14 cellular contexts compared by ENCODE assay signal in genomic region chr5:92944903-92945629, GRCh38.
DNase-seq lines count a peak whose midpoint lies in the region; ATAC-seq, FAIRE-seq and TF ChIP-seq lines count a peak whose summit lies in the region.
"Had no signal": no experiment of that assay in that cellular context is flagged by ENCODE, and none has a peak within 500 bp of the region (broad histone marks: within the 10 kb centered on the region; RNA-seq: fewer than 3 reads in every experiment).

No MANE protein-coding gene starts in this region.

- H3K4me3 Mint-ChIP-seq in brain: peak overlapping the region in 1 of 5 experiments; percentile 11
- H3K4me3 Mint-ChIP-seq: activated CD8-positive, alpha-beta memory T cell treated with anti-CD3 and anti-CD28 coated beads, Interleukin-2, amount 10 ng/mL, durations not matched to agents 7 days and 5 days; naive B cell had no signal

- no peaks in the 10 kb centered on the region for H3K79me2 ChIP-seq in HepG2 (ENCODE audit: insufficient read depth, low read length)

- H3K4me1 ChIP-seq in right cardiac atrium (ENCODE audit: control insufficient read depth, insufficient read depth, low read length): no peaks in the 10 kb centered on the region
- no peaks in the 10 kb centered on the region for H3K4me1 ChIP-seq in right atrium auricular region
- peaks cover 70% of the 10 kb centered on the region for H3K4me1 ChIP-seq in HepG2 (ENCODE audit: insufficient read depth, low read length)
- H3K4me1 ChIP-seq: BLaER1 treated with 17β-estradiol and CSF1 and Interleukin-3, amounts not matched to agents 10 nM and 100 nM; transverse colon had no signal

- in situ Hi-C loops in HepG2 (cut with HindIII; ENCODE audit: extremely low pct_ligation_motif_present, low pct_unique_long_range_greater_than_20kb): loop anchor here (10.0 kb wide), 1 partner anchor 300 kb away; no protein-coding TSS in a partner anchor

- no peaks in the 10 kb centered on the region for H4K20me1 ChIP-seq in HepG2 (ENCODE audit: insufficient read depth, low read length)
- H4K20me1 ChIP-seq: BLaER1 treated with 17β-estradiol and CSF1 and Interleukin-3, amounts not matched to agents 10 nM and 100 nM had no signal

- WGBS in right cardiac atrium: 35% methylated on average over 3 of the region's 3 CpGs
- WGBS in HepG2 (ENCODE audit: low lambda C conversion rate): 0% methylated on average over 3 of the region's 3 CpGs

- TF ChIP-seq EP300 in HepG2 (IDR thresholded peaks at IDR 0.05; ENCODE audit: low read depth in 2 of 2, low read length in 2 of 2) (peak in 1 of 2 experiments; percentile 100; a peak in 2 of 4 replicates), HepG2 (CRISPR knock-in tag; IDR thresholded peaks at IDR 0.05; ENCODE audit: borderline replicate concordance) (peak; percentile 94)

- 0 out of 4 replicates have a peak, but pooled peaks of 1 of the 2 experiments have one; percentile 18 for TF ChIP-seq POLR2A in HepG2 (IDR thresholded peaks at IDR 0.05; ENCODE audit: insufficient read depth in 1 of 2, low read depth in 2 of 2, low read length in 2 of 2)

- H3K36me3 ChIP-seq in right atrium auricular region: no peaks in the 10 kb centered on the region
- no peaks in the 10 kb centered on the region for H3K36me3 ChIP-seq in HepG2 (replicated peaks in 1 of 2; ENCODE audit: control insufficient read depth in 1 of 2, insufficient read depth in 2 of 2, low read length in 2 of 2)
- H3K36me3 ChIP-seq: BLaER1 treated with 17β-estradiol and CSF1 and Interleukin-3, amounts not matched to agents 10 nM and 100 nM; transverse colon had no signal

- H3K36me3 Mint-ChIP-seq in brain: no peaks in the 10 kb centered on the region
- H3K36me3 Mint-ChIP-seq: activated CD8-positive, alpha-beta memory T cell treated with anti-CD3 and anti-CD28 coated beads, Interleukin-2, amount 10 ng/mL, durations not matched to agents 7 days and 5 days; naive B cell had no signal

- H3K4me2 ChIP-seq in HepG2 (ENCODE audit: low read depth, low read length): peak overlapping the region; percentile 36
- H3K4me2 ChIP-seq: BLaER1 treated with 17β-estradiol and CSF1 and Interleukin-3, amounts not matched to agents 10 nM and 100 nM had no signal

- POLR2A ChIA-PET in HepG2 (lab: Yijun Ruan, JAX): interaction anchor here (0.7 to 2.9 kb wide), 16 partner anchors 9 to 638 kb away, joined by 3 to 34 read pairs (median 4); partner anchors contain the start of gene NR2F1

- no peak for DNase-seq in right cardiac atrium
- DNase-seq in right atrium auricular region (ENCODE audit: low spot score): no peak
- peak; percentile 83 for DNase-seq in HepG2 (ENCODE audit: low spot score)
- DNase-seq in stimulated activated CD4-positive, alpha-beta T cell treated with anti-CD3 and anti-CD28 coated beads, Interleukin-2, amount 100 ng/mL, for 48 hours: no peak
- DNase-seq: activated CD8-positive, alpha-beta memory T cell treated with anti-CD3 and anti-CD28 coated beads, Interleukin-2, amount 10 ng/mL, durations not matched to agents 7 days and 5 days; MV-4-11; naive B cell; NCI-H774; transverse colon had no signal

- BruUV-seq in HepG2 (replicated peaks; lab: Mats Ljungman, UMichigan): TSS peak; percentile 95

- H3K4me3 ChIP-seq in right cardiac atrium (ENCODE audit: low read length): peak overlapping the region; percentile 15
- no peak overlapping the region for H3K4me3 ChIP-seq in right atrium auricular region
- peak overlapping the region in 1 of 3 experiments; percentile 1; a peak in 1 of 6 replicates for H3K4me3 ChIP-seq in HepG2 (replicated peaks in 1 of 3; ENCODE audit: insufficient read depth in 1 of 3, low read depth in 2 of 3, low read length in 3 of 3)
- H3K4me3 ChIP-seq: BLaER1 treated with 17β-estradiol and CSF1 and Interleukin-3, amounts not matched to agents 10 nM and 100 nM; transverse colon had no signal

- CTCF ChIA-PET in HepG2 (lab: Yijun Ruan, JAX; ENCODE audit: low intra/inter-chr PET ratio, low total read pairs): no interaction called here

- peaks cover 7% of the 10 kb centered on the region for H3K27me3 Mint-ChIP-seq in brain
- H3K27me3 Mint-ChIP-seq: activated CD8-positive, alpha-beta memory T cell treated with anti-CD3 and anti-CD28 coated beads, Interleukin-2, amount 10 ng/mL, durations not matched to agents 7 days and 5 days; naive B cell had no signal

- no peaks in the 10 kb centered on the region for H3K27me3 ChIP-seq in right cardiac atrium (ENCODE audit: control insufficient read depth, insufficient read depth)
- no peaks in the 10 kb centered on the region for H3K27me3 ChIP-seq in right atrium auricular region
- H3K27me3 ChIP-seq in HepG2 (ENCODE audit: control insufficient read depth in 1 of 2, insufficient read depth in 2 of 2, low read length in 2 of 2): no peaks in the 10 kb centered on the region
- H3K27me3 ChIP-seq: BLaER1 treated with 17β-estradiol and CSF1 and Interleukin-3, amounts not matched to agents 10 nM and 100 nM; transverse colon had no signal

- peaks cover 21 to 34% (median 25%) of the 10 kb centered on the region in 5 experiments for H3K9me3 Mint-ChIP-seq in brain

- TF ChIP-seq CTCF in right atrium auricular region (IDR thresholded peaks at IDR 0.05): no peak
- no peak for TF ChIP-seq CTCF in brain (conservative IDR thresholded peaks at IDR 0.05)
- no peak for TF ChIP-seq CTCF in HepG2 (CRISPR knock-in tag; IDR thresholded peaks at IDR 0.05)

- peak overlapping the region; percentile 73 for H3K9ac ChIP-seq in HepG2 (ENCODE audit: insufficient read depth, low read depth, low read length)
- H3K9ac ChIP-seq: BLaER1 treated with 17β-estradiol and CSF1 and Interleukin-3, amounts not matched to agents 10 nM and 100 nM had no signal

- intact Hi-C loops in right cardiac atrium (cut with DNase I): no loop called here
- intact Hi-C loops in HepG2 (cut with micrococcal nuclease; ENCODE audit: unreplicated experiment): loop anchor here (1.0 to 10.0 kb wide), 6 partner anchors 18 to 300 kb away; no protein-coding TSS in a partner anchor

- H3K9me3 ChIP-seq in right cardiac atrium (ENCODE audit: control insufficient read depth, low read length) (no peaks in the 10 kb centered on the region), right atrium auricular region (peaks cover 0 to 20% of the 10 kb centered on the region in 2 donors), HepG2 (ENCODE audit: low read length) (peaks cover 30% of the 10 kb centered on the region)

- H3K4me1 Mint-ChIP-seq in brain: peaks cover 14% of the 10 kb centered on the region
- H3K4me1 Mint-ChIP-seq: activated CD8-positive, alpha-beta memory T cell treated with anti-CD3 and anti-CD28 coated beads, Interleukin-2, amount 10 ng/mL, durations not matched to agents 7 days and 5 days; naive B cell had no signal

- H3K27ac Mint-ChIP-seq in brain: peak overlapping the region in 3 of 5 experiments; percentile 4 to 60 (median 6)
- H3K27ac Mint-ChIP-seq: activated CD8-positive, alpha-beta memory T cell treated with anti-CD3 and anti-CD28 coated beads, Interleukin-2, amount 10 ng/mL, durations not matched to agents 7 days and 5 days; naive B cell had no signal

- no peak overlapping the region for H2AFZ ChIP-seq in HepG2 (ENCODE audit: low read length)

- no peak for FAIRE-seq in HepG2 (lab: Jason Lieb, UNC)

- no peak for ATAC-seq in right cardiac atrium
- ATAC-seq in HepG2: peak; percentile 62
- ATAC-seq in GM18502 (IDR thresholded peaks at IDR 0.05; ENCODE audit: poor library complexity, unreplicated experiment): no peak
- ATAC-seq in GM21825 (IDR thresholded peaks at IDR 0.05; ENCODE audit: unreplicated experiment): no peak
- ATAC-seq in GM21723 (IDR thresholded peaks at IDR 0.05; ENCODE audit: unreplicated experiment): no peak
- ATAC-seq: activated CD8-positive, alpha-beta memory T cell treated with anti-CD3 and anti-CD28 coated beads, Interleukin-2, amount 10 ng/mL, durations not matched to agents 7 days and 5 days had no signal

- no peak overlapping the region for H3K27ac ChIP-seq in right cardiac atrium (ENCODE audit: low read length)
- H3K27ac ChIP-seq in right atrium auricular region: no peak overlapping the region
- peak overlapping the region; percentile 91 for H3K27ac ChIP-seq in HepG2 (ENCODE audit: extremely low read length, insufficient read depth, low read length)
- H3K27ac ChIP-seq: BLaER1 treated with 17β-estradiol and CSF1 and Interleukin-3, amounts not matched to agents 10 nM and 100 nM; transverse colon had no signal

- no peak for TF ChIP-seq RAD21 in HepG2 (CRISPR knock-in tag; IDR thresholded peaks at IDR 0.05)

TF ChIP-seq in HepG2, 621 proteins besides CTCF, POLR2A, EP300 and RAD21 (continues in another document):
- TF ChIP-seq ZNF746 (CRISPR knock-in tag; IDR thresholded peaks at IDR 0.05) (no peak; the same call in 1 of the 2 replicates), SMAD1 (CRISPR knock-in tag; IDR thresholded peaks at IDR 0.05; ENCODE audit: borderline replicate concordance, low read depth) (no peak), ZNF12 (CRISPR knock-in tag; IDR thresholded peaks at IDR 0.05) (peak; percentile 13; the same call in 1 of the 2 replicates), ZNF530 (CRISPR knock-in tag; IDR thresholded peaks at IDR 0.05; ENCODE audit: low read depth) (no peak), NFE2 (CRISPR knock-in tag; IDR thresholded peaks at IDR 0.05) (no peak), ZNF468 (CRISPR knock-in tag; IDR thresholded peaks at IDR 0.05) (no peak), ERF (CRISPR knock-in tag; IDR thresholded peaks at IDR 0.05) (peak; percentile 63; the same call in 1 of the 2 replicates), ZMYM3 (CRISPR knock-in tag; IDR thresholded peaks at IDR 0.05) (no peak)
- TF ChIP-seq, protein P1, sequence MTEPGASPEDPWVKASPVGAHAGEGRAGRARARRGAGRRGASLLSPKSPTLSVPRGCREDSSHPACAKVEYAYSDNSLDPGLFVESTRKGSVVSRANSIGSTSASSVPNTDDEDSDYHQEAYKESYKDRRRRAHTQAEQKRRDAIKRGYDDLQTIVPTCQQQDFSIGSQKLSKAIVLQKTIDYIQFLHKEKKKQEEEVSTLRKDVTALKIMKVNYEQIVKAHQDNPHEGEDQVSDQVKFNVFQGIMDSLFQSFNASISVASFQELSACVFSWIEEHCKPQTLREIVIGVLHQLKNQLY (CRISPR knock-in tag; IDR thresholded peaks at IDR 0.05): peak; percentile 70
